Comparison of ENCODE assay signal across 8 cellular contexts in genomic region chr11:43830928-43831440, GRCh38. TPM values are rescaled to one million over a fixed set of nuclear protein-coding genes. Genes with fewer than 3 reads are reported as not detected.
A peak's percentile ranks its signal among the peaks of the same experiment; 100 is the strongest.
DNase-seq lines count a peak whose midpoint lies in the region; ATAC-seq and TF ChIP-seq lines count a peak whose summit lies in the region.

No MANE protein-coding gene starts in this region.

- H3K4me1 Mint-ChIP-seq in MCF 10A (ENCODE audit: insufficient read depth, unreplicated experiment), result peaks cover 13% of the 10 kb centered on the region
- peaks cover 5% of the 10 kb centered on the region for H3K4me1 Mint-ChIP-seq in T-helper 2 cell treated with Interferon-gamma antibody and Interleukin-4, amounts not matched to agents 5 μg/mL and 100 μg/mL, for 36 hours (ENCODE audit: low read depth)

- no TSS peak for BruUV-seq in MCF 10A (replicated peaks; lab: Mats Ljungman, UMichigan)

- peaks cover 20% of the 10 kb centered on the region for H3K36me3 Mint-ChIP-seq in MCF 10A (ENCODE audit: insufficient read depth, unreplicated experiment)
- H3K36me3 Mint-ChIP-seq in T-helper 2 cell treated with Interferon-gamma antibody and Interleukin-4, amounts not matched to agents 5 μg/mL and 100 μg/mL, for 36 hours (ENCODE audit: low read depth), result peaks cover 9% of the 10 kb centered on the region

- H3K27ac ChIP-seq in breast epithelium (no peak overlapping the region), prostate gland (no peak overlapping the region)

- H3K36me3 ChIP-seq in breast epithelium, result no peaks in the 10 kb centered on the region
- no peaks in the 10 kb centered on the region for H3K36me3 ChIP-seq in prostate gland

- 79% methylated on average over 5 of the region's 5 CpGs for WGBS in prostate gland

- no peaks in the 10 kb centered on the region for H3K9me3 Mint-ChIP-seq in MCF 10A (ENCODE audit: unreplicated experiment)
- H3K9me3 Mint-ChIP-seq in T-helper 2 cell treated with Interferon-gamma antibody and Interleukin-4, amounts not matched to agents 5 μg/mL and 100 μg/mL, for 36 hours, result no peaks in the 10 kb centered on the region

- H3K4me1 ChIP-seq in breast epithelium (no peaks in the 10 kb centered on the region), prostate gland (replicated peaks) (no peaks in the 10 kb centered on the region)

- POLR2A ChIA-PET in MCF 10A (lab: Yijun Ruan, JAX), result interaction anchor here (0.6 to 2.2 kb wide), 14 partner anchors 9 to 471 kb away, joined by 3 to 9 read pairs (median 4); partner anchors contain the start of gene HSD17B12

- ATAC-seq in GM21737 (IDR thresholded peaks at IDR 0.05; ENCODE audit: unreplicated experiment), result no peak

- TF ChIP-seq CTCF in MCF 10A (IDR thresholded peaks at IDR 0.05; ENCODE audit: unreplicated experiment) (no peak), breast epithelium (IDR thresholded peaks at IDR 0.05) (no peak), choroid plexus epithelial cell (conservative IDR thresholded peaks at IDR 0.05; ENCODE audit: low read depth, low read length) (no peak), prostate gland (IDR thresholded peaks at IDR 0.05) (no peak)

- H3K27me3 ChIP-seq in breast epithelium, result no peaks in the 10 kb centered on the region
- H3K27me3 ChIP-seq in prostate gland (replicated peaks; ENCODE audit: insufficient read depth), result no peaks in the 10 kb centered on the region

- H3K4me3 ChIP-seq in breast epithelium (no peak overlapping the region), choroid plexus epithelial cell (ENCODE audit: low read depth, low read length) (no peak overlapping the region), prostate gland (no peak overlapping the region)

- peak; percentile 97 for DNase-seq in MCF 10A (ENCODE audit: unreplicated experiment)
- no peak for DNase-seq in breast epithelium (ENCODE audit: low spot score in 2 of 2)
- DNase-seq in T-helper 2 cell treated with Interferon-gamma antibody and Interleukin-4, amounts not matched to agents 5 μg/mL and 100 μg/mL, for 36 hours (ENCODE audit: low spot score), result peak; percentile 72
- DNase-seq in choroid plexus epithelial cell (ENCODE audit: low read depth), result peak; percentile 99
- DNase-seq in nucleus accumbens (lab: John Stamatoyannopoulos, UW), result peak in 36 of 56 donors; percentile 1 to 75 (median 30)
- no peak for DNase-seq in GM19240 (ENCODE audit: insufficient read length, low spot score)
- DNase-seq in prostate gland (ENCODE audit: low spot score), result no peak

- H3K9me3 ChIP-seq in breast epithelium, result no peaks in the 10 kb centered on the region
- no peaks in the 10 kb centered on the region for H3K9me3 ChIP-seq in prostate gland

- intact Hi-C loops in MCF 10A (cut with micrococcal nuclease) (loop anchor here (2.0 to 5.0 kb wide), 2 partner anchors 50 to 149 kb away; partner anchors contain the start of genes ALKBH3 and HSD17B12), breast epithelium (cut with DNase I; ENCODE audit: low total_unique reads) (no loop called here), prostate gland (cut with DNase I) (no loop called here)

- H3K4me3 Mint-ChIP-seq in MCF 10A (ENCODE audit: unreplicated experiment), result peak overlapping the region; percentile 78
- no peak overlapping the region for H3K4me3 Mint-ChIP-seq in T-helper 2 cell treated with Interferon-gamma antibody and Interleukin-4, amounts not matched to agents 5 μg/mL and 100 μg/mL, for 36 hours

- TF ChIP-seq POLR2A in breast epithelium (IDR thresholded peaks at IDR 0.05) (no peak), prostate gland (IDR thresholded peaks at IDR 0.05) (no peak)

- CTCF ChIA-PET in MCF 10A (lab: Yijun Ruan, JAX), result interaction anchor here (0.6 to 6.1 kb wide), 5 partner anchors 20 to 254 kb away, joined by 3 to 46 read pairs (median 4); no protein-coding TSS in a partner anchor

- peak overlapping the region; percentile 97 for H3K27ac Mint-ChIP-seq in MCF 10A (ENCODE audit: low read depth, unreplicated experiment)
- H3K27ac Mint-ChIP-seq in T-helper 2 cell treated with Interferon-gamma antibody and Interleukin-4, amounts not matched to agents 5 μg/mL and 100 μg/mL, for 36 hours, result no peak overlapping the region

- H3K27me3 Mint-ChIP-seq in MCF 10A (ENCODE audit: insufficient read depth, unreplicated experiment), result no peaks in the 10 kb centered on the region
- H3K27me3 Mint-ChIP-seq in T-helper 2 cell treated with Interferon-gamma antibody and Interleukin-4, amounts not matched to agents 5 μg/mL and 100 μg/mL, for 36 hours (ENCODE audit: low read depth), result no peaks in the 10 kb centered on the region

RNA-seq across cellular contexts. Expression of gene ALKBH3, which starts 49.6 kb away (rescaled TPM):
- 76.2 and 88.0 TPM in 2 replicates for total RNA-seq in MCF 10A (2022)
- 10 to 100 TPM; 29.0 to 40.7 (median 33.1) TPM for total RNA-seq in breast epithelium
- total RNA-seq in prostate gland, result 10 to 100 TPM; 37.6 to 55.7 TPM

Comparison
In these comparisons a context has a peak if more than half of its experiments do, and no peak if none do; other contexts are left out.
1. DNase-seq: peak in MCF 10A (single experiment), T-helper 2 cell treated with Interferon-gamma antibody and Interleukin-4, amounts not matched to agents 5 μg/mL and 100 μg/mL, for 36 hours (single experiment), choroid plexus epithelial cell (single experiment) and nucleus accumbens (36 of 56); none in breast epithelium (0 of 2), GM19240 (single experiment) and prostate gland (single experiment).